In genomic region chr16:71591917-71592316, GRCh38 we compare ENCODE assay signal across 12 cellular contexts. TPM values are rescaled to one million over a fixed set of nuclear protein-coding genes. Genes with fewer than 3 reads are reported as not detected.
"Had no signal": no experiment of that assay in that cellular context is flagged by ENCODE, and none has a peak within 500 bp of the region (broad histone marks: within the 10 kb centered on the region; RNA-seq: fewer than 3 reads in every experiment).

No MANE protein-coding gene starts in this region.

- H3K9me3 ChIP-seq: HAP-1 had no signal

- H3K4me3 ChIP-seq: GM23248, GM23338, HAP-1 had no signal

- H3K27ac ChIP-seq: GM23248 had no signal

- H2AFZ ChIP-seq: GM23248, GM23338 had no signal

- H3K4me1 ChIP-seq: HAP-1 had no signal

- FAIRE-seq: H1, H54 had no signal

- H3K4me2 ChIP-seq: GM23338 had no signal

- DNase-seq: GM23248, GOT3, H7, H9, HCEC 1CT, HFFc6 had no signal

- ATAC-seq: GM23338, HCT116 had no signal

- H3K36me3 ChIP-seq: HAP-1 had no signal

- H3K9ac ChIP-seq: GM23248 had no signal

RNA-seq across cellular contexts. Expression of gene TAT, which starts 15.0 kb away (rescaled TPM):
- total RNA-seq: GM23248, GM23338, H1, H4, H7, H9, HFFc6 had no signal
- polyA plus RNA-seq: GM23248 had no signal

RNA-seq across cellular contexts. Expression of gene MARVELD3, which starts 34.1 kb away (rescaled TPM):
- total RNA-seq: GM23248, H4, HFFc6 had no signal
